Comparison of ENCODE assay signal across 8 cellular contexts in the genomic region with DNA sequence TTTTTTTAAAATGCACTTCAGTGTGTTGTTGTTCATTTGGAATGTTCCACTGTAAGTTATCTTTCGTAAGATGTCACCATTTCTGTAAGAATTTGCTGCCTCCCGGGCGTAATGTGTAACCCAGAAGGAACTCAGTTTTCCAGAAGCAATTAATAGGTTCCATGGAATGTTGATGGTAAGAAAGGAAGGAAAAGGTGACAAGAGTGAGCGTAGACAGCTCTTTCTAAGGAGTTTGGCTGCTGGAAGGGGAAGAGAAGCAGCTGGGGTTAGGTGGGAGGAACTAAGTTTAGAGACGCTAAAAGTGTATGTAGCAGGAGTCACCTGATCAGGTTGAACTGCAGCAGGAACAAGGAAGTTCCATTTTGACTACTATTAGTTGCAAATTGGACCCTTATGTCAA. TPM values are rescaled to one million over a fixed set of nuclear protein-coding genes. Genes with fewer than 3 reads are reported as not detected.
A peak's percentile ranks its signal among the peaks of the same experiment; 100 is the strongest.
DNase-seq lines count a peak whose midpoint lies in the region; ATAC-seq and TF ChIP-seq lines count a peak whose summit lies in the region.

No MANE protein-coding gene starts in this region.

- DNase-seq in A172 (ENCODE audit: low spot score) (peak; percentile 25), GM23248 (peak; percentile 7), left colon (no peak), COR-L47 (lab: John Stamatoyannopoulos, UW) (no peak)
- DNase-seq in stimulated activated CD4-positive, alpha-beta T cell treated with anti-CD3 and anti-CD28 coated beads, Interleukin-4, amount 100 ng/mL, for 1 hour = no peak

- peak overlapping the region; percentile 90 for H2AFZ ChIP-seq in GM23248

- no peaks in the 10 kb centered on the region for H3K36me3 ChIP-seq in GM23248 (ENCODE audit: low read depth)

- H3K4me2 ChIP-seq in GM23248 (ENCODE audit: unreplicated experiment) = peak overlapping the region; percentile 77

- H3K9ac ChIP-seq in GM23248 = peak overlapping the region; percentile 76

- ATAC-seq in left colon (peak; percentile 11), HG03439 (IDR thresholded peaks at IDR 0.05; ENCODE audit: unreplicated experiment) (no peak), HG02981 (IDR thresholded peaks at IDR 0.05; ENCODE audit: unreplicated experiment) (no peak)

- H3K27me3 ChIP-seq in GM23248 (replicated peaks; ENCODE audit: insufficient read depth) = no peaks in the 10 kb centered on the region

- no peaks in the 10 kb centered on the region for H3F3A ChIP-seq in GM23248 (ENCODE audit: insufficient read depth)

- H3K4me1 ChIP-seq in GM23248 (ENCODE audit: insufficient read depth) = peaks cover 3% of the 10 kb centered on the region; the same call in 1 of the 2 replicates

- H3K9me3 ChIP-seq in GM23248 (ENCODE audit: low read depth) = no peaks in the 10 kb centered on the region

- no peaks in the 10 kb centered on the region for H4K20me1 ChIP-seq in GM23248 (ENCODE audit: insufficient read depth)

- intact Hi-C loops in left colon (cut with DNase I, micrococcal nuclease) = no loop called here

- TF ChIP-seq CTCF in VCaP (conservative IDR thresholded peaks at IDR 0.05) = no peak

- 77 to 85% methylated on average over 5 of the region's 5 CpGs for whole genome bisulfite sequencing in GM23248 (ENCODE audit: low coverage in 1 of 2, low lambda C conversion rate in 2 of 2, missing lambda C conversion rate in 2 of 2), 2 experiments

- H3K27ac ChIP-seq in GM23248 (peak overlapping the region; percentile 74), VCaP (peak overlapping the region; percentile 72)

- no peaks in the 10 kb centered on the region for H3K9me2 ChIP-seq in GM23248 (ENCODE audit: insufficient read depth)

- H3K4me3 ChIP-seq in GM23248 = peak overlapping the region; percentile 66

- H3K79me2 ChIP-seq in GM23248 (ENCODE audit: insufficient read depth) = no peaks in the 10 kb centered on the region

- in situ Hi-C loops in GM23248 (cut with MboI) = loop anchor here (25.0 kb wide), 1 partner anchor 704 kb away; the partner anchor contains the start of gene PNCK

RNA-seq across cellular contexts. Expression of gene PNMA5, which starts 35.9 kb away (rescaled TPM):
- not detected in 2 replicates for total RNA-seq in A172 (2014; rRNA removed; shearing (Covaris generic))
- total RNA-seq in GM23248 (2014; rRNA removed; shearing (Covaris generic)) = not detected in 2 replicates
- polyA plus RNA-seq in GM23248 (2016; fragmentation: Nextera tagmentation; extraction: Ambion mirVana) = not detected in 2 replicates
- total RNA-seq in left colon = not detected

Comparison
In these comparisons a context has a peak if more than half of its experiments do, and no peak if none do; other contexts are left out.
1. DNase-seq: peak in A172 (single experiment) and GM23248 (single experiment); none in left colon (0 of 2), stimulated activated CD4-positive, alpha-beta T cell treated with anti-CD3 and anti-CD28 coated beads, Interleukin-4, amount 100 ng/mL, for 1 hour (single experiment) and COR-L47 (single experiment).